ENCODE assay signal across 23 cellular contexts in genomic region chr15:92044510-92044909, GRCh38.
"Had no signal": no experiment of that assay in that cellular context is flagged by ENCODE, and none has a peak within 500 bp of the region (broad histone marks: within the 10 kb centered on the region; RNA-seq: fewer than 3 reads in every experiment).

No MANE protein-coding gene starts in this region.

- H3K4me3 Mint-ChIP-seq: activated CD4-positive, alpha-beta memory T cell treated with anti-CD3 and anti-CD28 coated beads, Interleukin-2, amount 10 ng/mL, durations not matched to agents 7 days and 5 days; activated CD4-positive, alpha-beta T cell treated with anti-CD3 and anti-CD28 coated beads for 36 hours; activated naive CD4-positive, alpha-beta T cell treated with anti-CD3 and anti-CD28 coated beads, Interleukin-2, amount 10 ng/mL, durations not matched to agents 7 days and 5 days; activated naive CD8-positive, alpha-beta T cell treated with anti-CD3 and anti-CD28 coated beads for 36 hours; T-cell had no signal

- H3K27ac ChIP-seq: brain microvascular endothelial cell, cardiac muscle cell, Peyer's patch, RWPE1, WERI-Rb-1 had no signal

- H3K36me3 ChIP-seq: brain microvascular endothelial cell, cardiac muscle cell, MG63, Peyer's patch, WERI-Rb-1 had no signal

- H3K36me3 Mint-ChIP-seq: activated naive CD4-positive, alpha-beta T cell treated with anti-CD3 and anti-CD28 coated beads, Interleukin-2, amount 10 ng/mL, durations not matched to agents 7 days and 5 days; activated naive CD8-positive, alpha-beta T cell treated with anti-CD3 and anti-CD28 coated beads for 36 hours; T-cell had no signal

- H3K27ac Mint-ChIP-seq: activated CD4-positive, alpha-beta memory T cell treated with anti-CD3 and anti-CD28 coated beads, Interleukin-2, amount 10 ng/mL, durations not matched to agents 7 days and 5 days; activated CD4-positive, alpha-beta T cell treated with anti-CD3 and anti-CD28 coated beads for 36 hours; activated naive CD4-positive, alpha-beta T cell treated with anti-CD3 and anti-CD28 coated beads, Interleukin-2, amount 10 ng/mL, durations not matched to agents 7 days and 5 days; activated naive CD8-positive, alpha-beta T cell treated with anti-CD3 and anti-CD28 coated beads for 36 hours; activated T-helper 2 cell treated with anti-CD3 and anti-CD28 coated beads, Interferon-gamma antibody, Interleukin-2, Interleukin-4, amounts not matched to agents 10 μg/mL and 5 μg/mL and 100 μg/mL, durations not matched to agents 14 hours and 24 hours and 36 hours had no signal

- H3K27me3 ChIP-seq: brain microvascular endothelial cell, cardiac muscle cell, MG63, Peyer's patch had no signal

- ATAC-seq: activated CD4-positive, alpha-beta T cell treated with anti-CD3 and anti-CD28 coated beads for 36 hours; T-cell had no signal

- H3K9me3 ChIP-seq: MG63, Peyer's patch had no signal

- H3K4me1 Mint-ChIP-seq: activated naive CD8-positive, alpha-beta T cell treated with anti-CD3 and anti-CD28 coated beads for 36 hours had no signal

- H3K4me3 ChIP-seq: cardiac muscle cell, MG63, Peyer's patch had no signal

- DNase-seq: activated CD4-positive, alpha-beta memory T cell treated with anti-CD3 and anti-CD28 coated beads, Interleukin-2, amount 10 ng/mL, durations not matched to agents 7 days and 5 days; activated CD4-positive, alpha-beta T cell treated with anti-CD3 and anti-CD28 coated beads for 36 hours; activated CD4-positive, alpha-beta T cell treated with anti-CD3 and anti-CD28 coated beads, Interleukin-2, amount 50 U/mL, for 1 hour; activated gamma-delta T cell treated with Interleukin-2 at 50 U/mL for 16 hours; activated naive CD4-positive, alpha-beta T cell treated with anti-CD3 and anti-CD28 coated beads, Interleukin-2, amount 10 ng/mL, durations not matched to agents 7 days and 5 days; activated naive CD8-positive, alpha-beta T cell treated with anti-CD3 and anti-CD28 coated beads for 36 hours; activated T-cell treated with anti-CD3 and anti-CD28 coated beads for 4 hours; activated T-cell treated with anti-CD3 and anti-CD28 coated beads, Interleukin-2, amount 50 U/mL, for 48 hours; brain microvascular endothelial cell; MG63; NCI-H1105; NCI-H1436 treated with DMSO at 0.1 percent for 48 hours; NCI-H187 treated with DMSO at 0.1 percent for 48 hours; NCI-H2081 treated with DMSO at 0.1 percent for 48 hours; NCI-H446; NCI-H524; Peyer's patch; Right ventricle myocardium superior; T-cell; WERI-Rb-1 had no signal

- H3K4me1 ChIP-seq: Peyer's patch had no signal

- H3K9me3 Mint-ChIP-seq: activated naive CD4-positive, alpha-beta T cell treated with anti-CD3 and anti-CD28 coated beads, Interleukin-2, amount 10 ng/mL, durations not matched to agents 7 days and 5 days; activated naive CD8-positive, alpha-beta T cell treated with anti-CD3 and anti-CD28 coated beads for 36 hours; activated T-helper 2 cell treated with anti-CD3 and anti-CD28 coated beads, Interferon-gamma antibody, Interleukin-2, Interleukin-4, amounts not matched to agents 10 μg/mL and 5 μg/mL and 100 μg/mL, durations not matched to agents 14 hours and 24 hours and 36 hours; T-cell had no signal

- H3K27me3 Mint-ChIP-seq: activated CD4-positive, alpha-beta memory T cell treated with anti-CD3 and anti-CD28 coated beads, Interleukin-2, amount 10 ng/mL, durations not matched to agents 7 days and 5 days; activated CD4-positive, alpha-beta T cell treated with anti-CD3 and anti-CD28 coated beads for 36 hours; activated naive CD4-positive, alpha-beta T cell treated with anti-CD3 and anti-CD28 coated beads, Interleukin-2, amount 10 ng/mL, durations not matched to agents 7 days and 5 days; activated naive CD8-positive, alpha-beta T cell treated with anti-CD3 and anti-CD28 coated beads for 36 hours; T-cell had no signal
